ENCODE assay signal across 25 cellular contexts in genomic region chr7:117208257-117208656, GRCh38.
"Had no signal": no experiment of that assay in that cellular context is flagged by ENCODE, and none has a peak within 500 bp of the region (broad histone marks: within the 10 kb centered on the region; RNA-seq: fewer than 3 reads in every experiment).

No MANE protein-coding gene starts in this region.

- ATAC-seq: activated T-cell treated with anti-CD3 and anti-CD28 coated beads, Interleukin-2, amount 50 U/mL, for 72 hours; gastroesophageal sphincter; WTC11 had no signal

- H3K9me3 Mint-ChIP-seq: activated CD4-positive, alpha-beta memory T cell treated with anti-CD3 and anti-CD28 coated beads, Interleukin-2, amount 10 ng/mL, durations not matched to agents 7 days and 5 days; activated CD4-positive, alpha-beta T cell treated with anti-CD3 and anti-CD28 coated beads, Interleukin-2, amount 10 ng/mL, durations not matched to agents 7 days and 5 days; activated naive CD4-positive, alpha-beta T cell treated with anti-CD3 and anti-CD28 coated beads, Interleukin-2, amount 10 ng/mL, durations not matched to agents 7 days and 5 days; activated T-cell treated with anti-CD3 and anti-CD28 coated beads, Interleukin-2, amount 50 U/mL, for 24 hours; activated T-cell treated with anti-CD3 and anti-CD28 coated beads, Interleukin-2, amount 50 U/mL, for 72 hours; WTC11 had no signal

- H3K27me3 Mint-ChIP-seq: activated CD4-positive, alpha-beta memory T cell treated with anti-CD3 and anti-CD28 coated beads, Interleukin-2, amount 10 ng/mL, durations not matched to agents 7 days and 5 days; activated CD4-positive, alpha-beta T cell treated with anti-CD3 and anti-CD28 coated beads, Interleukin-2, amount 10 ng/mL, durations not matched to agents 7 days and 5 days; activated naive CD4-positive, alpha-beta T cell treated with anti-CD3 and anti-CD28 coated beads, Interleukin-2, amount 10 ng/mL, durations not matched to agents 7 days and 5 days; activated naive CD8-positive, alpha-beta T cell; activated T-cell treated with anti-CD3 and anti-CD28 coated beads, Interleukin-2, amount 50 U/mL, for 24 hours had no signal

- H3K27ac Mint-ChIP-seq: activated CD4-positive, alpha-beta memory T cell treated with anti-CD3 and anti-CD28 coated beads, Interleukin-2, amount 10 ng/mL, durations not matched to agents 7 days and 5 days; activated CD4-positive, alpha-beta T cell treated with anti-CD3 and anti-CD28 coated beads, Interleukin-2, amount 10 ng/mL, durations not matched to agents 7 days and 5 days; activated naive CD4-positive, alpha-beta T cell treated with anti-CD3 and anti-CD28 coated beads, Interleukin-2, amount 10 ng/mL, durations not matched to agents 7 days and 5 days; activated naive CD8-positive, alpha-beta T cell; activated T-cell treated with anti-CD3 and anti-CD28 coated beads, Interleukin-2, amount 50 U/mL, for 24 hours; activated T-cell treated with anti-CD3 and anti-CD28 coated beads, Interleukin-2, amount 50 U/mL, for 72 hours; WTC11 had no signal

- H3K36me3 Mint-ChIP-seq: activated naive CD4-positive, alpha-beta T cell treated with anti-CD3 and anti-CD28 coated beads, Interleukin-2, amount 10 ng/mL, durations not matched to agents 7 days and 5 days; activated naive CD8-positive, alpha-beta T cell had no signal

- H3K4me1 Mint-ChIP-seq: activated CD4-positive, alpha-beta memory T cell treated with anti-CD3 and anti-CD28 coated beads, Interleukin-2, amount 10 ng/mL, durations not matched to agents 7 days and 5 days; activated CD4-positive, alpha-beta T cell treated with anti-CD3 and anti-CD28 coated beads, Interleukin-2, amount 10 ng/mL, durations not matched to agents 7 days and 5 days; activated naive CD4-positive, alpha-beta T cell treated with anti-CD3 and anti-CD28 coated beads, Interleukin-2, amount 10 ng/mL, durations not matched to agents 7 days and 5 days had no signal

- DNase-seq: activated CD4-positive, alpha-beta memory T cell treated with anti-CD3 and anti-CD28 coated beads, Interleukin-2, amount 10 ng/mL, durations not matched to agents 7 days and 5 days; activated CD4-positive, alpha-beta T cell treated with anti-CD3 and anti-CD28 coated beads for 1 hour; activated CD4-positive, alpha-beta T cell treated with anti-CD3 and anti-CD28 coated beads for 4 hours; activated CD4-positive, alpha-beta T cell treated with anti-CD3 and anti-CD28 coated beads, Interleukin-2, amount 10 ng/mL, durations not matched to agents 7 days and 5 days; activated CD4-positive, alpha-beta T cell treated with anti-CD3 and anti-CD28 coated beads, Interleukin-2, amount 50 U/mL, for 4 hours; activated CD8-positive, alpha-beta memory T cell treated with anti-CD3 and anti-CD28 coated beads, Interleukin-2, amount 50 U/mL, for 48 hours; activated gamma-delta T cell; activated naive CD4-positive, alpha-beta T cell; activated naive CD4-positive, alpha-beta T cell treated with anti-CD3 and anti-CD28 coated beads, Interleukin-2, amount 10 ng/mL, durations not matched to agents 7 days and 5 days; activated T-cell treated with anti-CD3 and anti-CD28 coated beads for 4 hours; activated T-cell treated with anti-CD3 and anti-CD28 coated beads, Interleukin-2, amount 50 U/mL, for 24 hours; activated T-cell treated with anti-CD3 and anti-CD28 coated beads, Interleukin-2, amount 50 U/mL, for 72 hours; amniotic stem cell; anterior cingulate cortex; brain microvascular endothelial cell; caudate nucleus; colonic mucosa; effector CD8-positive, alpha-beta T cell; esophagus squamous epithelium; foreskin melanocyte; head of caudate nucleus; T-helper 2 cell had no signal

- H3K4me3 Mint-ChIP-seq: activated CD4-positive, alpha-beta memory T cell treated with anti-CD3 and anti-CD28 coated beads, Interleukin-2, amount 10 ng/mL, durations not matched to agents 7 days and 5 days; activated CD4-positive, alpha-beta T cell treated with anti-CD3 and anti-CD28 coated beads, Interleukin-2, amount 10 ng/mL, durations not matched to agents 7 days and 5 days; activated naive CD4-positive, alpha-beta T cell treated with anti-CD3 and anti-CD28 coated beads, Interleukin-2, amount 10 ng/mL, durations not matched to agents 7 days and 5 days; activated naive CD8-positive, alpha-beta T cell; activated T-cell treated with anti-CD3 and anti-CD28 coated beads, Interleukin-2, amount 50 U/mL, for 24 hours; activated T-cell treated with anti-CD3 and anti-CD28 coated beads, Interleukin-2, amount 50 U/mL, for 72 hours; WTC11 had no signal
